ENCODE assay signal across 8 cellular contexts in genomic region chr9:34638138-34638445, GRCh38. TPM values are rescaled to one million over a fixed set of nuclear protein-coding genes. Genes with fewer than 3 reads are reported as not detected.
DNase-seq lines count a peak whose midpoint lies in the region; ATAC-seq and TF ChIP-seq lines count a peak whose summit lies in the region.
"Had no signal": no experiment of that assay in that cellular context is flagged by ENCODE, and none has a peak within 500 bp of the region (broad histone marks: within the 10 kb centered on the region; RNA-seq: fewer than 3 reads in every experiment).

No MANE protein-coding gene starts in this region.

- no peaks in the 10 kb centered on the region for H3K27me3 ChIP-seq in HL-60 (ENCODE audit: insufficient read depth, poor library complexity, severe bottlenecking)
- peaks cover 14% of the 10 kb centered on the region for H3K27me3 ChIP-seq in iPS-20b (ENCODE audit: insufficient read depth, low read length)
- no peaks in the 10 kb centered on the region for H3K27me3 ChIP-seq in stomach smooth muscle (ENCODE audit: control insufficient read depth in 1 of 2, insufficient read depth in 2 of 2, low read length in 2 of 2)

- DNase-seq in HL-60 (ENCODE audit: low read depth in 1 of 2, low spot score in 1 of 2) (no peak), HT-29 (ENCODE audit: low spot score) (no peak), putamen (ENCODE audit: low spot score) (no peak)

- H3K27me3 Mint-ChIP-seq in activated naive CD8-positive, alpha-beta T cell = no peaks in the 10 kb centered on the region

- H3K4me3 Mint-ChIP-seq in activated naive CD8-positive, alpha-beta T cell = peak overlapping the region; percentile 96

- H3K9me3 Mint-ChIP-seq in activated naive CD8-positive, alpha-beta T cell (ENCODE audit: low read depth) = no peaks in the 10 kb centered on the region

- H3K4me1 Mint-ChIP-seq in activated naive CD8-positive, alpha-beta T cell (ENCODE audit: low read depth) = peaks cover 36% of the 10 kb centered on the region

- ATAC-seq in GM19397 (IDR thresholded peaks at IDR 0.05; ENCODE audit: unreplicated experiment) = no peak

- H3K36me3 ChIP-seq in iPS-20b (ENCODE audit: insufficient read depth, low read depth, low read length) (peaks cover 11% of the 10 kb centered on the region), stomach smooth muscle (ENCODE audit: control insufficient read depth in 2 of 2, insufficient read depth in 2 of 2, low read length in 2 of 2) (peaks cover 0 to 2% of the 10 kb centered on the region in 2 donors)

- H3K27ac ChIP-seq in HL-60 (replicated peaks) (peak overlapping the region; percentile 89), iPS-20b (ENCODE audit: low read length) (no peak overlapping the region), stomach smooth muscle (ENCODE audit: low read length) (peak overlapping the region; percentile 81)

- H3K4me3 ChIP-seq in HL-60 (replicated peaks; ENCODE audit: insufficient read depth, low read length) (peak overlapping the region; percentile 56), iPS-20b (ENCODE audit: low read length) (peak overlapping the region; percentile 77), stomach smooth muscle (ENCODE audit: low read length in 2 of 2) (peak overlapping the region; percentile 86 to 87)

- no peaks in the 10 kb centered on the region for H3K9me3 ChIP-seq in iPS-20b (ENCODE audit: insufficient read depth, low read depth, low read length)
- no peaks in the 10 kb centered on the region for H3K9me3 ChIP-seq in stomach smooth muscle (ENCODE audit: control insufficient read depth in 2 of 2, low read length in 2 of 2)

- H3K27ac Mint-ChIP-seq in activated naive CD8-positive, alpha-beta T cell = peak overlapping the region; percentile 83

- H3K36me3 Mint-ChIP-seq in activated naive CD8-positive, alpha-beta T cell = peaks cover 6% of the 10 kb centered on the region

- H3K4me1 ChIP-seq in iPS-20b (ENCODE audit: insufficient read depth, low read length) (peaks cover 6% of the 10 kb centered on the region; the same call in 1 of the 2 replicates), stomach smooth muscle (ENCODE audit: control insufficient read depth, insufficient read depth, low read length) (peaks cover 33% of the 10 kb centered on the region)

- no peak for TF ChIP-seq CTCF in HL-60 (IDR thresholded peaks at IDR 0.05; ENCODE audit: insufficient read depth, low read length)

- H3K9ac ChIP-seq in iPS-20b (ENCODE audit: low read depth, low read length) (peak overlapping the region; percentile 46; the same call in 1 of the 2 replicates), stomach smooth muscle (ENCODE audit: low read length in 2 of 2) (peak overlapping the region; percentile 91 to 95)

RNA-seq across cellular contexts. Expression of gene SIGMAR1, which starts 0.5 kb away (rescaled TPM):
- total RNA-seq in HT-29 (2014; rRNA removed; shearing (Covaris generic)) = 239 and 269 TPM in 2 replicates

RNA-seq across cellular contexts. Expression of gene GALT, which starts 8.4 kb away (rescaled TPM):
- total RNA-seq in HT-29 (2014; rRNA removed; shearing (Covaris generic)) = 25.5 and 32.8 TPM in 2 replicates

RNA-seq across cellular contexts. Expression of gene ARID3C, which starts 9.2 kb away (rescaled TPM):
- total RNA-seq in HT-29 (2014; rRNA removed; shearing (Covaris generic)) = not detected in 2 replicates
- total RNA-seq: subcutaneous adipose tissue had no signal

RNA-seq across cellular contexts. Expression of gene IL11RA, which starts 13.9 kb away (rescaled TPM):
- 1.7 and 4.7 TPM in 2 replicates for total RNA-seq in HT-29 (2014; rRNA removed; shearing (Covaris generic))

RNA-seq across cellular contexts. Expression of gene DCTN3, which starts 17.8 kb away (rescaled TPM):
- total RNA-seq in HT-29 (2014; rRNA removed; shearing (Covaris generic)) = 72.7 and 98.1 TPM in 2 replicates
